Comparison of ENCODE assay signal across 11 cellular contexts in the genomic region with DNA sequence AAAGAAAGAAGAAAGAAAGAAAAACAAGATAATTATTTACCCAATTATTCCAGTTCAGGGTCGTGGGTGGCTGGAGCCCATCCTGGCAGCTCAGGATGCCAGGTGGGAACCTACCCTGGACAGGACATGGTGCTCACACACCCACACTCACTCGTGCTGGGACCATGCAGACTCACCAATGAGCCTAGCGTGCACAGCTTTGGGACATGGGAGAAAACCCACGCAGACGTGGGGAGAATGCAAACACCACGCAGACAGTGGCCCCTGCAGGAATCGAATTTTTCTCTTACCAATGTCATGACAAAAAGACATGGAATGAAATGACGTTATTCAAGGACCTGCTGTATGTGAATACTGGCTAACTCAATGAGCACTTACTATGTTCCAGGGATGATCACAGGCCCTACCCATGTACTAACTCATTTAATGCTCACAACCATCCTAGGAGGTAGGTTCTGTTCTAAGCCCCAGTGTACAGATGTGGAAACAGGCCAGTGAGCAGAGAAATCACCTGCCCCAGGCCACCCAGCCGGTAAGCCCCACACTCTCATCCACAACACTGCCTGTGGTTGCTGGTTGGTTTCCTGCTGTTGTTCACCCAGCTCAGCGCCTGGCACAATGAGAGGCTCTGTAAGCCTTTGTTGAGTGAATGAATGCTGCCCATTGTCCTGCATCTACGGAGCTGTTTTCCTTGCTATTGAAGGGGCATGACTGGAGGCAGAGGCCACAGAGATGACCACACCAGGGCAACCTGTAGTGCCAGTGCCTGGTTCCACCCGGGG. TPM values are rescaled to one million over a fixed set of nuclear protein-coding genes. Genes with fewer than 3 reads are reported as not detected.
DNase-seq lines count a peak whose midpoint lies in the region; ATAC-seq lines count a peak whose summit lies in the region.
"Had no signal": no experiment of that assay in that cellular context is flagged by ENCODE, and none has a peak within 500 bp of the region (broad histone marks: within the 10 kb centered on the region; RNA-seq: fewer than 3 reads in every experiment).

No MANE protein-coding gene starts in this region.

- no peaks in the 10 kb centered on the region for H3K9me3 Mint-ChIP-seq in activated naive CD4-positive, alpha-beta T cell treated with anti-CD3 and anti-CD28 coated beads for 36 hours

- ATAC-seq in HG03097 (IDR thresholded peaks at IDR 0.05; ENCODE audit: low FRiP score, unreplicated experiment) (no peak), HG03175 (IDR thresholded peaks at IDR 0.05; ENCODE audit: unreplicated experiment) (no peak)

- no peak overlapping the region for H3K9ac ChIP-seq in BLaER1

- no peak overlapping the region for H3K27ac Mint-ChIP-seq in activated naive CD4-positive, alpha-beta T cell treated with anti-CD3 and anti-CD28 coated beads for 36 hours

- peaks cover 38% of the 10 kb centered on the region for H3K4me1 ChIP-seq in BLaER1

- CTCF ChIA-PET in activated naive CD4-positive, alpha-beta T cell treated with anti-CD3 and anti-CD28 coated beads for 36 hours (lab: Charles Lee): interaction anchor here (0.9 kb wide), 1 partner anchor 9 kb away, joined by 3 read pairs; no protein-coding TSS in a partner anchor

- H3K27me3 Mint-ChIP-seq in activated naive CD4-positive, alpha-beta T cell treated with anti-CD3 and anti-CD28 coated beads for 36 hours (ENCODE audit: low read depth): no peaks in the 10 kb centered on the region

- H3K27me3 ChIP-seq in BLaER1: no peaks in the 10 kb centered on the region
- no peaks in the 10 kb centered on the region for H3K27me3 ChIP-seq in MG63

- intact Hi-C loops in activated naive CD4-positive, alpha-beta T cell treated with anti-CD3 and anti-CD28 coated beads for 36 hours (cut with micrococcal nuclease): no loop called here

- H3K4me2 ChIP-seq in BLaER1: peak overlapping the region; percentile 67

- H3K9me3 ChIP-seq in BLaER1 (no peaks in the 10 kb centered on the region), MG63 (no peaks in the 10 kb centered on the region; the same call in 1 of the 2 replicates)

- no peaks in the 10 kb centered on the region for H3K36me3 ChIP-seq in BLaER1
- no peaks in the 10 kb centered on the region for H3K36me3 ChIP-seq in MG63

- H3K4me3 ChIP-seq in BLaER1 (no peak overlapping the region), MG63 (no peak overlapping the region)

- no peak overlapping the region for H3K27ac ChIP-seq in BLaER1

- peaks cover 16% of the 10 kb centered on the region for H3K4me1 Mint-ChIP-seq in activated naive CD4-positive, alpha-beta T cell treated with anti-CD3 and anti-CD28 coated beads for 36 hours (ENCODE audit: low read depth)

- H4K20me1 ChIP-seq in BLaER1: no peaks in the 10 kb centered on the region

- no peak overlapping the region for H3K4me3 Mint-ChIP-seq in activated naive CD4-positive, alpha-beta T cell treated with anti-CD3 and anti-CD28 coated beads for 36 hours

- no peaks in the 10 kb centered on the region for H3K36me3 Mint-ChIP-seq in activated naive CD4-positive, alpha-beta T cell treated with anti-CD3 and anti-CD28 coated beads for 36 hours (ENCODE audit: low read depth)

- DNase-seq in HT1080 (ENCODE audit: low read depth): peak; percentile 76
- DNase-seq in activated naive CD4-positive, alpha-beta T cell treated with anti-CD3 and anti-CD28 coated beads for 36 hours: peak; percentile 40
- DNase-seq in medulla oblongata (ENCODE audit: extremely low spot score): peak; percentile 96
- DNase-seq in MG63: no peak
- no peak for DNase-seq in NCI-H1417 treated with DMSO at 0.1 percent for 48 hours (lab: John Stamatoyannopoulos, UW)

RNA-seq across cellular contexts. Expression of a gene that starts 6.8 kb away (rescaled TPM):
- total RNA-seq in HT1080 (2014; rRNA removed; shearing (Covaris generic)): 0.08 TPM in 1 of 2 replicates, not detected in the other
- 0.08 and 0.50 TPM in 2 replicates for polyA plus RNA-seq in HT1080 (2015; cell fraction: cytosol; rRNA removed)
- polyA plus RNA-seq in HT1080 (2015; cell fraction: nucleus; rRNA removed): 0.46 and 0.47 TPM in 2 replicates
- total RNA-seq in activated naive CD4-positive, alpha-beta T cell treated with anti-CD3 and anti-CD28 coated beads for 36 hours: under 1 TPM; 0.24 to 0.27 TPM
- not detected in 2 replicates for total RNA-seq in MG63 (2014; rRNA removed; shearing (Covaris generic); ENCODE audit: low replicate concordance)
- total RNA-seq: fibroblast of lung, M059J had no signal

RNA-seq across cellular contexts. Expression of a gene that starts 38.2 kb away (rescaled TPM):
- 263 and 264 TPM in 2 replicates for total RNA-seq in HT1080 (2014; rRNA removed; shearing (Covaris generic))
- 154 and 175 TPM in 2 replicates for polyA plus RNA-seq in HT1080 (2015; cell fraction: cytosol; rRNA removed)
- polyA plus RNA-seq in HT1080 (2015; cell fraction: nucleus; rRNA removed): 146 and 154 TPM in 2 replicates
- 100 to 1,000 TPM in 1 of 2 experiments, 10 to 100 TPM in 1; 97.4 to 101 TPM for total RNA-seq in activated naive CD4-positive, alpha-beta T cell treated with anti-CD3 and anti-CD28 coated beads for 36 hours
- total RNA-seq in MG63 (2014; rRNA removed; shearing (Covaris generic); ENCODE audit: low replicate concordance): 195 and 270 TPM in 2 replicates

RNA-seq across cellular contexts. Expression of a gene that starts 57.7 kb away (rescaled TPM):
- 0.08 TPM in 1 of 2 replicates, not detected in the other for total RNA-seq in HT1080 (2014; rRNA removed; shearing (Covaris generic))
- not detected in 2 replicates for polyA plus RNA-seq in HT1080 (2015; cell fraction: cytosol; rRNA removed)
- 0.06 TPM in 1 of 2 replicates, not detected in the other for polyA plus RNA-seq in HT1080 (2015; cell fraction: nucleus; rRNA removed)
- under 1 TPM; 0.25 to 0.48 TPM for total RNA-seq in activated naive CD4-positive, alpha-beta T cell treated with anti-CD3 and anti-CD28 coated beads for 36 hours
- total RNA-seq in MG63 (2014; rRNA removed; shearing (Covaris generic); ENCODE audit: low replicate concordance): 0.33 TPM in 1 of 2 replicates, not detected in the other
- total RNA-seq: fibroblast of lung, M059J, pulmonary artery endothelial cell had no signal
- polyA plus RNA-seq: fibroblast of lung had no signal

Comparison
In these comparisons a context has a peak if more than half of its experiments do, and no peak if none do; other contexts are left out.
1. DNase-seq: peak in HT1080 (single experiment), activated naive CD4-positive, alpha-beta T cell treated with anti-CD3 and anti-CD28 coated beads for 36 hours (single experiment) and medulla oblongata (single experiment); none in MG63 (single experiment) and NCI-H1417 treated with DMSO at 0.1 percent for 48 hours (single experiment).